21 cellular contexts compared by ENCODE assay signal in genomic region chr6:76174722-76175121, GRCh38.
DNase-seq lines count a peak whose midpoint lies in the region; ATAC-seq and TF ChIP-seq lines count a peak whose summit lies in the region.
"Had no signal": no experiment of that assay in that cellular context is flagged by ENCODE, and none has a peak within 500 bp of the region (broad histone marks: within the 10 kb centered on the region; RNA-seq: fewer than 3 reads in every experiment).

No MANE protein-coding gene starts in this region.

- H4K20me1 ChIP-seq in OCI-LY3 (ENCODE audit: insufficient read depth, low read length): no peaks in the 10 kb centered on the region

- no peaks in the 10 kb centered on the region for H3K9me3 ChIP-seq in OCI-LY3 (ENCODE audit: insufficient read depth, low read length)

- H3K4me3 Mint-ChIP-seq in stimulated activated naive B cell treated with anti-CD40 and anti-IgM and Interleukin-4, amounts not matched to agents 10 μg/mL and 1 μg/mL and 100 μg/mL, for 72 hours: no peak overlapping the region
- H3K4me3 Mint-ChIP-seq: CD8-positive, alpha-beta T cell; T-helper 17 cell had no signal

- no peak for TF ChIP-seq CTCF in NB4 (IDR thresholded peaks at IDR 0.05; ENCODE audit: low read depth, low read length)
- TF ChIP-seq CTCF in OCI-LY3 (IDR thresholded peaks at IDR 0.05; ENCODE audit: low read depth, low read length): no peak

- H3K4me1 ChIP-seq in OCI-LY3 (ENCODE audit: low read length): peaks cover 19% of the 10 kb centered on the region

- H2AFZ ChIP-seq in OCI-LY3 (ENCODE audit: low read depth, low read length): no peak overlapping the region

- H3K4me3 ChIP-seq in NB4 (ENCODE audit: low read depth, low read length) (no peak overlapping the region), OCI-LY3 (ENCODE audit: low read length) (no peak overlapping the region)
- H3K4me3 ChIP-seq: SK-N-MC had no signal

- H3K27ac Mint-ChIP-seq in stimulated activated naive B cell treated with anti-CD40 and anti-IgM and Interleukin-4, amounts not matched to agents 10 μg/mL and 1 μg/mL and 100 μg/mL, for 72 hours: no peak overlapping the region
- H3K27ac Mint-ChIP-seq: CD8-positive, alpha-beta T cell; T-helper 17 cell had no signal

- H3K9me3 Mint-ChIP-seq in stimulated activated naive B cell treated with anti-CD40 and anti-IgM and Interleukin-4, amounts not matched to agents 10 μg/mL and 1 μg/mL and 100 μg/mL, for 72 hours: peaks cover 4 to 10% of the 10 kb centered on the region in 2 donors

- H3K27me3 ChIP-seq in OCI-LY3 (ENCODE audit: low read depth, low read length): no peaks in the 10 kb centered on the region

- no peaks in the 10 kb centered on the region for H3K36me3 Mint-ChIP-seq in stimulated activated naive B cell treated with anti-CD40 and anti-IgM and Interleukin-4, amounts not matched to agents 10 μg/mL and 1 μg/mL and 100 μg/mL, for 72 hours
- H3K36me3 Mint-ChIP-seq: CD8-positive, alpha-beta T cell had no signal

- no peak overlapping the region for H3K9ac ChIP-seq in OCI-LY3 (ENCODE audit: low read length)

- peak; percentile 41 for ATAC-seq in HG03175 (IDR thresholded peaks at IDR 0.05; ENCODE audit: unreplicated experiment)
- peak; percentile 54 to 75 for ATAC-seq in stimulated activated naive B cell treated with anti-CD40 and anti-IgM and Interleukin-4, amounts not matched to agents 10 μg/mL and 1 μg/mL and 100 μg/mL, for 72 hours (replicated peaks)
- ATAC-seq in HG03439 (IDR thresholded peaks at IDR 0.05; ENCODE audit: unreplicated experiment): no peak
- ATAC-seq: CD8-positive, alpha-beta T cell; HCT116; Right ventricle myocardium inferior; T-helper 17 cell had no signal

- DNase-seq in NB4 (ENCODE audit: low read depth): peak; percentile 25
- no peak for DNase-seq in stimulated activated naive B cell treated with anti-CD40 and anti-IgM and Interleukin-4, amounts not matched to agents 10 μg/mL and 1 μg/mL and 100 μg/mL, for 72 hours
- DNase-seq in amniotic stem cell (lab: John Stamatoyannopoulos, UW): no peak
- DNase-seq in middle frontal gyrus (ENCODE audit: extremely low spot score, low spot score): no peak
- DNase-seq: CD8-positive, alpha-beta T cell; DND-41; KBM-7; NCI-H1048; NCI-H1417 treated with DMSO at 0.1 percent for 48 hours; NCI-H187; NCI-H2107; NCI-H446 treated with DMSO at 0.1 percent for 48 hours; NCI-H526 treated with DMSO at 0.1 percent for 48 hours; SW 1271; T-helper 17 cell had no signal

- peak overlapping the region; percentile 27 for H3K27ac ChIP-seq in OCI-LY3 (ENCODE audit: low read length)
- H3K27ac ChIP-seq: SK-N-MC had no signal

- no peaks in the 10 kb centered on the region for H3K36me3 ChIP-seq in OCI-LY3 (replicated peaks; ENCODE audit: low read depth, low read length)

- no peaks in the 10 kb centered on the region for H3K4me1 Mint-ChIP-seq in stimulated activated naive B cell treated with anti-CD40 and anti-IgM and Interleukin-4, amounts not matched to agents 10 μg/mL and 1 μg/mL and 100 μg/mL, for 72 hours
- H3K4me1 Mint-ChIP-seq: T-helper 17 cell had no signal

- no peak for TF ChIP-seq POLR2A in NB4 (IDR thresholded peaks at IDR 0.05; ENCODE audit: extremely low read depth, insufficient read length)

- H3K27me3 Mint-ChIP-seq in stimulated activated naive B cell treated with anti-CD40 and anti-IgM and Interleukin-4, amounts not matched to agents 10 μg/mL and 1 μg/mL and 100 μg/mL, for 72 hours: no peaks in the 10 kb centered on the region
- H3K27me3 Mint-ChIP-seq: T-helper 17 cell had no signal

- H3K4me2 ChIP-seq in OCI-LY3 (ENCODE audit: low read length): peak overlapping the region; percentile 42

- H3K79me2 ChIP-seq in OCI-LY3 (ENCODE audit: low read length): no peaks in the 10 kb centered on the region
